In genomic region chr2:160181146-160181836, GRCh38 we compare ENCODE assay signal across 9 cellular contexts. TPM values are rescaled to one million over a fixed set of nuclear protein-coding genes. Genes with fewer than 3 reads are reported as not detected.
DNase-seq lines count a peak whose midpoint lies in the region; ATAC-seq, FAIRE-seq and TF ChIP-seq lines count a peak whose summit lies in the region.
"Not testable (repeated sequence)": the region's sequence is repeated elsewhere in the genome, so short reads cannot be mapped to it uniquely, and the experiment has no call there.
"Had no signal": no experiment of that assay in that cellular context is flagged by ENCODE, and none has a peak within 500 bp of the region (broad histone marks: within the 10 kb centered on the region; RNA-seq: fewer than 3 reads in every experiment).

No MANE protein-coding gene starts in this region.

- H3K27ac ChIP-seq in CD4-positive, alpha-beta T cell (ENCODE audit: low read depth, low read length); K562 (ENCODE audit: extremely low read depth, low read depth, low read length): not testable (repeated sequence)
- peak overlapping the region; percentile 18; the same call in 1 of the 2 replicates for H3K27ac ChIP-seq in HUES6 (ENCODE audit: low read depth, low read length)

- peak overlapping the region; percentile 19; the same call in 1 of the 2 replicates for H2AFZ ChIP-seq in K562 (ENCODE audit: low read depth, low read length)

- not testable (repeated sequence) for TF ChIP-seq POLR2A in K562 (conservative IDR thresholded peaks at IDR 0.05)

- not testable (repeated sequence) for TF ChIP-seq RAD21 in K562 (CRISPR knock-in tag; conservative IDR thresholded peaks at IDR 0.05 in 1 of 2, IDR thresholded peaks at IDR 0.05 in 1 of 2)

- H3K4me2 ChIP-seq in K562 (ENCODE audit: insufficient read depth, low read length) = not testable (repeated sequence)

- H3K4me1 ChIP-seq in HUES6 (ENCODE audit: control insufficient read depth, insufficient read depth, low read length) = peaks cover 12% of the 10 kb centered on the region
- H3K4me1 ChIP-seq in K562 (replicated peaks in 1 of 2; ENCODE audit: control insufficient read depth in 2 of 2, insufficient read depth in 2 of 2, low read length in 2 of 2) = not testable (repeated sequence)

- H3K9me3 Mint-ChIP-seq in CD4-positive, alpha-beta T cell = not testable (repeated sequence)
- H3K9me3 Mint-ChIP-seq in mesothelial cell of epicardium = peaks cover 35% of the 10 kb centered on the region

- H3K27ac Mint-ChIP-seq in CD4-positive, alpha-beta T cell = peak overlapping the region; percentile 85
- peak overlapping the region; percentile 67 for H3K27ac Mint-ChIP-seq in mesothelial cell of epicardium

- FAIRE-seq in K562 (lab: Jason Lieb, UNC) = not testable (repeated sequence)

- POLR2A ChIA-PET in CD4-positive, alpha-beta T cell (lab: Charles Lee) = interaction anchor here (1.1 kb wide), 1 partner anchor 71 kb away, joined by 4 read pairs; no protein-coding TSS in a partner anchor
- POLR2A ChIA-PET in K562 (lab: Yijun Ruan, JAX) = not testable (repeated sequence)

- not testable (repeated sequence) for H3K27me3 Mint-ChIP-seq in CD4-positive, alpha-beta T cell; mesothelial cell of epicardium (ENCODE audit: low read depth)

- peaks cover 20% of the 10 kb centered on the region for H3K4me1 Mint-ChIP-seq in CD4-positive, alpha-beta T cell (ENCODE audit: low read depth)
- H3K4me1 Mint-ChIP-seq in mesothelial cell of epicardium = not testable (repeated sequence)

- TF ChIP-seq CTCF in CD4-positive, alpha-beta T cell (IDR thresholded peaks at IDR 0.05); K562 (IDR thresholded peaks at IDR 0.05 in 2 of 3, conservative IDR thresholded peaks at IDR 0.05 in 1 of 3; ENCODE audit: insufficient read depth in 2 of 3, low read depth in 1 of 3, low read length in 3 of 3); foreskin fibroblast (IDR thresholded peaks at IDR 0.05; ENCODE audit: low read depth, low read length); mesothelial cell of epicardium (IDR thresholded peaks at IDR 0.05; ENCODE audit: unreplicated experiment): not testable (repeated sequence)

- H3K4me3 Mint-ChIP-seq in CD4-positive, alpha-beta T cell = peak overlapping the region; percentile 45
- H3K4me3 Mint-ChIP-seq in mesothelial cell of epicardium = peak overlapping the region; percentile 22

- DNase-seq in CD4-positive, alpha-beta T cell = peak in 8 of 10 experiments; percentile 2 to 42 (median 15)
- DNase-seq in NCI-H69 (lab: John Stamatoyannopoulos, UW) = peak; percentile 45
- DNase-seq in activated CD4-positive, alpha-beta T cell treated with anti-CD3 and anti-CD28 coated beads for 48 hours = peak; percentile 37
- peak in 1 of 4 experiments; percentile 6 for DNase-seq in K562 (ENCODE audit: extremely low read depth in 1 of 4, low spot score in 3 of 4)
- DNase-seq in foreskin fibroblast = peak; percentile 37 to 60
- not testable (repeated sequence) for DNase-seq in mesothelial cell of epicardium (ENCODE audit: low spot score in 2 of 2, unreplicated experiment in 2 of 2)
- peak; percentile 22 for DNase-seq in stimulated activated CD4-positive, alpha-beta T cell treated with anti-CD3 and anti-CD28 coated beads, Interleukin-15, amount 100 ng/mL, for 24 hours

- H4K20me1 ChIP-seq in K562 (replicated peaks; ENCODE audit: control insufficient read depth, insufficient read depth, low read length) = not testable (repeated sequence)

- peak; percentile 82 for ATAC-seq in CD4-positive, alpha-beta T cell (ENCODE audit: poor library complexity)
- not testable (repeated sequence) for ATAC-seq in K562

- intact Hi-C loops in CD4-positive, alpha-beta T cell (cut with DNase I, micrococcal nuclease); K562 (cut with micrococcal nuclease): not testable (repeated sequence)

- peak overlapping the region; percentile 49 for H3K9ac ChIP-seq in HUES6 (ENCODE audit: low read length)
- H3K9ac ChIP-seq in K562 (ENCODE audit: insufficient read depth in 1 of 2, low read depth in 2 of 2, low read length in 2 of 2) = not testable (repeated sequence)

- in situ Hi-C loops in K562 (cut with MboI) = not testable (repeated sequence)

- not testable (repeated sequence) for H3K36me3 Mint-ChIP-seq in CD4-positive, alpha-beta T cell (ENCODE audit: low read depth)
- H3K36me3 Mint-ChIP-seq in mesothelial cell of epicardium = peaks cover 24% of the 10 kb centered on the region

- TF ChIP-seq EP300 in K562 (IDR thresholded peaks at IDR 0.05; ENCODE audit: low read length) = not testable (repeated sequence)

- H3K4me3 ChIP-seq in HUES6 (ENCODE audit: low read depth, low read length) = peak overlapping the region; percentile 45
- H3K4me3 ChIP-seq in K562; foreskin fibroblast (ENCODE audit: low read depth in 1 of 2, low read length in 2 of 2): not testable (repeated sequence)

- not testable (repeated sequence) for H3K9me3 ChIP-seq in CD4-positive, alpha-beta T cell (ENCODE audit: control insufficient read depth, low read length); HUES6 (ENCODE audit: control insufficient read depth, insufficient read depth, low read depth, low read length); K562 (replicated peaks; ENCODE audit: control insufficient read depth, insufficient read depth, low read depth, low read length)

- CTCF ChIA-PET in CD4-positive, alpha-beta T cell (lab: Charles Lee); K562 (lab: Yijun Ruan, JAX; ENCODE audit: low intra/inter-chr PET ratio): not testable (repeated sequence)

- H3K36me3 ChIP-seq in HUES6 (ENCODE audit: control insufficient read depth, insufficient read depth, low read length); K562 (ENCODE audit: control insufficient read depth, insufficient read depth, low read length): not testable (repeated sequence)

- not testable (repeated sequence) for H3K9me1 ChIP-seq in K562 (ENCODE audit: control insufficient read depth, insufficient read depth, low read length)

- 0% methylated on average over 11 of the region's 11 CpGs for WGBS in K562 (ENCODE audit: insufficient coverage, low coverage, missing lambda C conversion rate)

- H3K79me2 ChIP-seq in K562 (ENCODE audit: control insufficient read depth, insufficient read depth, low read length) = not testable (repeated sequence)

- BruUV-seq in K562 (replicated peaks; lab: Mats Ljungman, UMichigan) = not testable (repeated sequence)

- not testable (repeated sequence) for H3K27me3 ChIP-seq in CD4-positive, alpha-beta T cell (ENCODE audit: control insufficient read depth, insufficient read depth, low read length); HUES6 (ENCODE audit: control insufficient read depth, insufficient read depth, low read length); K562 (ENCODE audit: control insufficient read depth in 2 of 2, insufficient read depth in 2 of 2, low read length in 2 of 2)

TF ChIP-seq in K562, 482 proteins besides CTCF, POLR2A, EP300 and RAD21:
- TF ChIP-seq FOXA3 (CRISPR knock-in tag; conservative IDR thresholded peaks at IDR 0.05 in 1 of 2, IDR thresholded peaks at IDR 0.05 in 1 of 2) = peak in 1 of 2 experiments; percentile 47; a peak in 1 of 4 replicates

RNA-seq across cellular contexts. Expression of gene ITGB6, which starts 18.8 kb away (rescaled TPM):
- total RNA-seq in CD4-positive, alpha-beta T cell = not detected
- total RNA-seq in K562 (2011; cell fraction: chromatin; rRNA removed; ENCODE audit: low replicate concordance) = not detected in 2 replicates
- not detected in 2 replicates for total RNA-seq in K562 (2011; cell fraction: nucleolus; rRNA removed)
- total RNA-seq in K562 (2011; cell fraction: nucleoplasm; rRNA removed) = not detected in 2 replicates
- total RNA-seq in K562 (2014; rRNA removed) (not detected in 2 replicates), K562 (2014; rRNA removed; fragmentation: Illumina TruSeq; extraction: Trizol) (not detected in 2 replicates), K562 (2015; rRNA removed; fragmentation: Illumina TruSeq; extraction: Trizol) (not detected in 2 replicates), K562 (2021) (0.04 and 0.18 TPM in 2 replicates), mesothelial cell of epicardium (13.1 to 14.9 TPM (median 14.3 TPM) in 3 replicates)
- polyA plus RNA-seq in K562 (2011; rRNA removed) (not detected in 2 replicates), K562 (2014; fragmentation: Illumina TruSeq; extraction: Trizol) (not detected in 2 replicates), K562 (2014; fragmentation: Nextera tagmentation; extraction: Ambion mirVana) (not detected), K562 (2014; rRNA removed) (not detected in 2 replicates)
- polyA plus RNA-seq in K562 (2011; cell fraction: cytosol; rRNA removed) = not detected in 2 replicates
- not detected in 2 replicates for polyA plus RNA-seq in K562 (2011; cell fraction: nucleus; rRNA removed)
- polyA plus RNA-seq in K562 (2012) = not detected in 2 replicates
- not detected in 2 replicates for polyA minus RNA-seq in K562 (2011; rRNA and poly(A)+ RNA removed)
- not detected in 2 replicates for polyA minus RNA-seq in K562 (2011; cell fraction: cytosol; rRNA and poly(A)+ RNA removed)
- not detected in 2 replicates for polyA minus RNA-seq in K562 (2011; cell fraction: nucleus; rRNA and poly(A)+ RNA removed)
- total RNA-seq: ascending aorta had no signal

Comparison
In these comparisons a context has a peak if more than half of its experiments do, and no peak if none do; other contexts are left out.
1. RNA of gene ITGB6, which starts 18.8 kb away (total RNA-seq): 13.1 to 14.9 TPM in mesothelial cell of epicardium; not detected in CD4-positive, alpha-beta T cell and 0.04 to 0.18 TPM in K562; every median in the first group is over 10 times any median in the second.